Comparison of ENCODE assay signal across 8 cellular contexts in the genomic region with DNA sequence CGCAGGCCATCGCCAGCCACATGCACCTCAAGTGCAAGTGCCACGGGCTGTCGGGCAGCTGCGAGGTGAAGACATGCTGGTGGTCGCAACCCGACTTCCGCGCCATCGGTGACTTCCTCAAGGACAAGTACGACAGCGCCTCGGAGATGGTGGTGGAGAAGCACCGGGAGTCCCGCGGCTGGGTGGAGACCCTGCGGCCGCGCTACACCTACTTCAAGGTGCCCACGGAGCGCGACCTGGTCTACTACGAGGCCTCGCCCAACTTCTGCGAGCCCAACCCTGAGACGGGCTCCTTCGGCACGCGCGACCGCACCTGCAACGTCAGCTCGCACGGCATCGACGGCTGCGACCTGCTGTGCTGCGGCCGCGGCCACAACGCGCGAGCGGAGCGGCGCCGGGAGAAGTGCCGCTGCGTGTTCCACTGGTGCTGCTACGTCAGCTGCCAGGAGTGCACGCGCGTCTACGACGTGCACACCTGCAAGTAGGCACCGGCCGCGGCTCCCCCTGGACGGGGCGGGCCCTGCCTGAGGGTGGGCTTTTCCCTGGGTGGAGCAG. TPM values are rescaled to one million over a fixed set of nuclear protein-coding genes. Genes with fewer than 3 reads are reported as not detected.
DNase-seq lines count a peak whose midpoint lies in the region; ATAC-seq and TF ChIP-seq lines count a peak whose summit lies in the region.

No MANE protein-coding gene starts in this region.

- peaks cover 5% of the 10 kb centered on the region for H3K27me3 ChIP-seq in prostate gland (replicated peaks; ENCODE audit: insufficient read depth)

- peaks cover 18 to 34% of the 10 kb centered on the region in 2 donors for H3K27me3 Mint-ChIP-seq in T-cell

- H3K27ac Mint-ChIP-seq in T-cell, result no peak overlapping the region

- POLR2A ChIA-PET in T-cell (lab: Charles Lee) (no interaction called here), GM10248 (lab: Yijun Ruan, JAX) (no interaction called here)

- intact Hi-C loops in prostate gland (cut with DNase I), result no loop called here

- no peaks in the 10 kb centered on the region for H3K36me3 Mint-ChIP-seq in T-cell

- H3K4me3 ChIP-seq in prostate gland, result peak overlapping the region; percentile 3 to 29

- peaks cover 8 to 17% (median 10%) of the 10 kb centered on the region in 3 donors for H3K4me1 Mint-ChIP-seq in T-cell

- no peaks in the 10 kb centered on the region for H3K36me3 ChIP-seq in prostate gland

- CTCF ChIA-PET in T-cell (lab: Charles Lee), result interaction anchor here in 1 of 2 donors (1.5 kb wide), 1 partner anchor 108 kb away, joined by 3 read pairs; no protein-coding TSS in a partner anchor
- CTCF ChIA-PET in GM10248 (lab: Yijun Ruan, JAX), result no interaction called here

- no peak for TF ChIP-seq POLR2A in prostate gland (IDR thresholded peaks at IDR 0.05)

- WGBS in prostate gland, result 12% methylated on average over 53 of the region's 60 CpGs

- no peaks in the 10 kb centered on the region for H3K9me3 ChIP-seq in prostate gland

- H3K4me1 ChIP-seq in prostate gland (replicated peaks), result no peaks in the 10 kb centered on the region

- ATAC-seq in GM18502 (IDR thresholded peaks at IDR 0.05; ENCODE audit: poor library complexity, unreplicated experiment) (peak; percentile 29), T-cell (replicated peaks in 1 of 4) (peak; percentile 73 to 83 (median 74))

- no peaks in the 10 kb centered on the region for H3K9me3 Mint-ChIP-seq in T-cell

- H3K4me3 Mint-ChIP-seq in T-cell, result peak overlapping the region; percentile 36 to 65 (median 55)

- DNase-seq in T-cell (peak; percentile 11 to 79 (median 63)), prostate gland (ENCODE audit: low spot score) (no peak), KBM-7 (no peak), MV-4-11 (lab: John Stamatoyannopoulos, UW) (no peak), HuH-7.5 (ENCODE audit: low spot score) (no peak), GM10248 (ENCODE audit: extremely low spot score) (no peak)
- peak; percentile 63 for DNase-seq in effector CD8-positive, alpha-beta T cell (lab: John Stamatoyannopoulos, UW)

- H3K27ac ChIP-seq in prostate gland, result no peak overlapping the region

- TF ChIP-seq CTCF in prostate gland (IDR thresholded peaks at IDR 0.05) (no peak), GM10248 (IDR thresholded peaks at IDR 0.05; ENCODE audit: control extremely low read depth, extremely low read depth, low read depth, missing control alignments) (no peak)

- in situ Hi-C loops in KBM-7 (cut with MboI; ENCODE audit: low pct_unique_long_range_greater_than_20kb, low sequenced_read_pairs), result no loop called here

RNA-seq across cellular contexts. Expression of a gene that starts 23.4 kb away (rescaled TPM):
- total RNA-seq in T-cell (100 to 1,000 TPM; 232 to 309 (median 258) TPM), prostate gland (100 to 1,000 TPM; 478 to 512 TPM)

RNA-seq across cellular contexts. Expression of a gene that starts 44.1 kb away (rescaled TPM):
- 10 to 100 TPM; 19.7 to 34.0 (median 32.3) TPM for total RNA-seq in T-cell
- 10 to 100 TPM; 23.5 TPM for total RNA-seq in prostate gland

RNA-seq across cellular contexts. Expression of a gene that starts 50.0 kb away (rescaled TPM):
- total RNA-seq in T-cell (10 to 100 TPM; 49.7 to 63.5 (median 55.9) TPM), prostate gland (100 to 1,000 TPM; 120 to 136 TPM)

RNA-seq across cellular contexts. Expression of a gene that starts 52.3 kb away (rescaled TPM):
- total RNA-seq in T-cell (under 1 TPM in 2 of 5 donors, not detected in 3; 0.10 to 0.28 TPM), prostate gland (1 to 10 TPM; 2.4 to 4.8 TPM)

Comparison
In these comparisons a context has a peak if more than half of its experiments do, and no peak if none do; other contexts are left out.
1. DNase-seq: peak in T-cell (34 of 34) and effector CD8-positive, alpha-beta T cell (single experiment); none in prostate gland (single experiment), KBM-7 (single experiment), MV-4-11 (single experiment), HuH-7.5 (single experiment) and GM10248 (single experiment).